8 cellular contexts compared by ENCODE assay signal in genomic region chr4:54064317-54065275, GRCh38.
DNase-seq lines count a peak whose midpoint lies in the region; ATAC-seq and TF ChIP-seq lines count a peak whose summit lies in the region.

CHIC2 (minus strand) TSS chr4:54064605; CDS start chr4:54064300, 305 bp downstream.

- H3K27ac ChIP-seq in C4-2B, result peak within 1 kb of the TSS; percentile 78

- DNase-seq in NCI-H748 treated with DMSO at 0.1 percent for 48 hours (lab: John Stamatoyannopoulos, UW) (peak; percentile 64), dedifferentiated amniotic fluid mesenchymal stem cell (ENCODE audit: extremely low spot score) (peak; percentile 93), left kidney (ENCODE audit: low read depth, low spot score) (peak; percentile 98)
- DNase-seq in activated CD4-positive, alpha-beta T cell treated with anti-CD3 and anti-CD28 coated beads, Interleukin-2, amount 50 U/mL, for 1 hour, result peak; percentile 96
- peak; percentile 95 for DNase-seq in stimulated activated CD4-positive, alpha-beta T cell treated with anti-CD3 and anti-CD28 coated beads, Interleukin-1b, Interleukin-23, amount 100 ng/mL, for 48 hours

- TF ChIP-seq CTCF in C4-2B (conservative IDR thresholded peaks at IDR 0.05), result no peak

- ATAC-seq in GM19395 (IDR thresholded peaks at IDR 0.05; ENCODE audit: unreplicated experiment) (peak; percentile 95), HG03558 (IDR thresholded peaks at IDR 0.05; ENCODE audit: extremely low read depth, unreplicated experiment) (peak; percentile 96)

Comparison
In these comparisons a context has a peak if more than half of its experiments do, and no peak if none do; other contexts are left out.
1. Peak in every context shown above with its lines: DNase-seq, ATAC-seq and H3K27ac ChIP-seq.